ENCODE assay signal across 19 cellular contexts in genomic region chr14:36671149-36671548, GRCh38.
"Had no signal": no experiment of that assay in that cellular context is flagged by ENCODE, and none has a peak within 500 bp of the region (broad histone marks: within the 10 kb centered on the region; RNA-seq: fewer than 3 reads in every experiment).

No MANE protein-coding gene starts in this region.

- ATAC-seq: effector memory CD8-positive, alpha-beta T cell; heart left ventricle; natural killer cell had no signal

- DNase-seq: activated CD4-positive, alpha-beta T cell treated with anti-CD3 and anti-CD28 coated beads for 4 hours; activated CD4-positive, alpha-beta T cell treated with anti-CD3 and anti-CD28 coated beads, Interleukin-2, amount 50 U/mL, for 48 hours; activated CD4-positive, CD25-positive, alpha-beta regulatory T cell; activated CD8-positive, alpha-beta memory T cell treated with anti-CD3 and anti-CD28 coated beads, Interleukin-2, amount 50 U/mL, for 48 hours; activated naive CD4-positive, alpha-beta T cell treated with anti-CD3 and anti-CD28 coated beads for 36 hours; activated naive CD8-positive, alpha-beta T cell treated with anti-CD3 and anti-CD28 coated beads, Interleukin-2, amount 10 ng/mL, durations not matched to agents 7 days and 5 days; activated T-cell treated with anti-CD3 and anti-CD28 coated beads, Interleukin-2, amount 50 U/mL, for 48 hours; amniotic stem cell; colonic mucosa; dorsolateral prefrontal cortex; effector memory CD8-positive, alpha-beta T cell; heart left ventricle; midbrain; natural killer cell; spleen; stimulated activated CD4-positive, alpha-beta T cell treated with anti-CD3 and anti-CD28 coated beads, Interleukin-4, amount 100 ng/mL, for 1 hour; stimulated activated naive CD4-positive, alpha-beta T cell; T1000; upper lobe of left lung had no signal
